10 cellular contexts compared by ENCODE assay signal in genomic region chr17:2011421-2012371, GRCh38. TPM values are rescaled to one million over a fixed set of nuclear protein-coding genes. Genes with fewer than 3 reads are reported as not detected.
A peak's percentile ranks its signal among the peaks of the same experiment; 100 is the strongest.
DNase-seq lines count a peak whose midpoint lies in the region; ATAC-seq and TF ChIP-seq lines count a peak whose summit lies in the region.
"Had no signal": no experiment of that assay in that cellular context is flagged by ENCODE, and none has a peak within 500 bp of the region (broad histone marks: within the 10 kb centered on the region; RNA-seq: fewer than 3 reads in every experiment).

No MANE protein-coding gene starts in this region.

- H3K9me3 ChIP-seq in tibial nerve, result no peaks in the 10 kb centered on the region

- TF ChIP-seq CTCF in tibial nerve (IDR thresholded peaks at IDR 0.05), result no peak

- H3K36me3 ChIP-seq in tibial nerve, result no peaks in the 10 kb centered on the region

- no peak for TF ChIP-seq RAD21 in Ishikawa (IDR thresholded peaks at IDR 0.05; ENCODE audit: low read depth)

- ATAC-seq in HG03571 (IDR thresholded peaks at IDR 0.05; ENCODE audit: unreplicated experiment) (no peak), HG03196 (IDR thresholded peaks at IDR 0.05; ENCODE audit: unreplicated experiment) (no peak)
- ATAC-seq: activated CD8-positive, alpha-beta T cell treated with anti-CD3 and anti-CD28 coated beads, Interleukin-2, amount 10 ng/mL, durations not matched to agents 7 days and 5 days had no signal

- WGBS in tibial nerve, 2 donors, result 14 to 18% methylated on average over 22 to 23 of the region's 23 CpGs

- DNase-seq in astrocyte of the hippocampus (ENCODE audit: low read depth, low spot score), result peak; percentile 83
- peak; percentile 96 for DNase-seq in islet precursor cell
- DNase-seq in tibial nerve (ENCODE audit: low spot score in 2 of 2), result peak; percentile 31 to 55
- DNase-seq in anterior cingulate cortex (lab: John Stamatoyannopoulos, UW), result no peak
- DNase-seq in SK-N-DZ (ENCODE audit: low spot score), result no peak
- DNase-seq: activated CD8-positive, alpha-beta T cell treated with anti-CD3 and anti-CD28 coated beads, Interleukin-2, amount 10 ng/mL, durations not matched to agents 7 days and 5 days had no signal

- TF ChIP-seq EP300 in Ishikawa (IDR thresholded peaks at IDR 0.05; ENCODE audit: borderline replicate concordance), result peak; percentile 27; the same call in 1 of the 2 replicates
- peak in 1 of 2 donors; percentile 23 for TF ChIP-seq EP300 in tibial nerve (IDR thresholded peaks at IDR 0.05)

- no peak for TF ChIP-seq POLR2A in tibial nerve (IDR thresholded peaks at IDR 0.05)

- H3K27ac ChIP-seq in tibial nerve, result peak overlapping the region in 3 of 4 donors; percentile 45 to 78 (median 65)
- H3K27ac ChIP-seq: KMS-11 had no signal

- peaks cover 0 to 44% (median 0%) of the 10 kb centered on the region in 4 donors for H3K4me1 ChIP-seq in tibial nerve

- H3K4me3 ChIP-seq in tibial nerve, result peak overlapping the region in 1 of 4 donors; percentile 31

- peaks cover 0 to 8% of the 10 kb centered on the region in 2 donors for H3K27me3 ChIP-seq in tibial nerve

TF ChIP-seq in Ishikawa, 13 proteins besides CTCF, POLR2A, EP300 and RAD21:
- TF ChIP-seq YY1 (IDR thresholded peaks at IDR 0.05; ENCODE audit: low read depth) (no peak), REST (IDR thresholded peaks at IDR 0.05; ENCODE audit: low read depth) (no peak), TEAD4 (IDR thresholded peaks at IDR 0.05) (0 out of 2 replicates have a peak, but pooled peaks have one; percentile 30), MAX (IDR thresholded peaks at IDR 0.05) (peak; percentile 47; the same call in 1 of the 2 replicates), TCF12 (IDR thresholded peaks at IDR 0.05; ENCODE audit: low read depth) (no peak), TAF1 (IDR thresholded peaks at IDR 0.05; ENCODE audit: low read depth) (no peak), FOXM1 (IDR thresholded peaks at IDR 0.05; ENCODE audit: borderline replicate concordance, low read depth) (no peak), CEBPB (IDR thresholded peaks at IDR 0.05) (peak; percentile 22; the same call in 1 of the 2 replicates), CREB1 (IDR thresholded peaks at IDR 0.05; ENCODE audit: low read depth) (no peak), NFIC (IDR thresholded peaks at IDR 0.05) (peak; percentile 97), EGR1 (IDR thresholded peaks at IDR 0.05) (no peak), USF1 (IDR thresholded peaks at IDR 0.05) (peak; percentile 84), ZBTB7A (IDR thresholded peaks at IDR 0.05; ENCODE audit: low read depth) (no peak)

RNA-seq across cellular contexts. Expression of gene RTN4RL1, which starts 13.4 kb away (rescaled TPM):
- 10 to 100 TPM in 1 of 4 donors, 1 to 10 TPM in 3; 7.3 to 12.6 (median 7.8) TPM for total RNA-seq in tibial nerve
- not detected in 2 replicates for polyA plus RNA-seq in SK-N-DZ (2014; cell fraction: cytosol; rRNA removed)
- polyA plus RNA-seq in SK-N-DZ (2014; cell fraction: nucleus; rRNA removed), result 0.34 TPM in 1 of 2 replicates, not detected in the other

RNA-seq across cellular contexts. Expression of gene DPH1, which starts 18.3 kb away (rescaled TPM):
- total RNA-seq in tibial nerve, result 100 to 1,000 TPM in 1 of 4 donors, 10 to 100 TPM in 3; 56.3 to 137 (median 63.9) TPM
- 48.4 and 48.9 TPM in 2 replicates for polyA plus RNA-seq in SK-N-DZ (2014; cell fraction: cytosol; rRNA removed)
- polyA plus RNA-seq in SK-N-DZ (2014; cell fraction: nucleus; rRNA removed), result 129 and 146 TPM in 2 replicates

RNA-seq across cellular contexts. Expression of gene OVCA2, which starts 30.1 kb away (rescaled TPM):
- 10 to 100 TPM; 18.6 to 37.3 (median 35.0) TPM for total RNA-seq in tibial nerve
- 40.6 and 46.7 TPM in 2 replicates for polyA plus RNA-seq in SK-N-DZ (2014; cell fraction: cytosol; rRNA removed)
- polyA plus RNA-seq in SK-N-DZ (2014; cell fraction: nucleus; rRNA removed), result 28.2 and 44.6 TPM in 2 replicates

RNA-seq across cellular contexts. Expression of gene HIC1, which starts 43.2 kb away (rescaled TPM):
- total RNA-seq in tibial nerve, result 10 to 100 TPM; 27.6 to 64.7 (median 50.0) TPM
- 0.89 and 4.4 TPM in 2 replicates for polyA plus RNA-seq in SK-N-DZ (2014; cell fraction: cytosol; rRNA removed)
- 9.0 and 14.7 TPM in 2 replicates for polyA plus RNA-seq in SK-N-DZ (2014; cell fraction: nucleus; rRNA removed)

Comparison
In these comparisons a context has a peak if more than half of its experiments do, and no peak if none do; other contexts are left out.
1. DNase-seq: peak in astrocyte of the hippocampus (single experiment), islet precursor cell (single experiment) and tibial nerve (2 of 2); none in anterior cingulate cortex (0 of 58) and SK-N-DZ (single experiment).